Comparison of ENCODE assay signal across 22 cellular contexts in genomic region chr10:7102084-7102483, GRCh38.
A peak's percentile ranks its signal among the peaks of the same experiment; 100 is the strongest.
DNase-seq lines count a peak whose midpoint lies in the region; ATAC-seq, FAIRE-seq and TF ChIP-seq lines count a peak whose summit lies in the region.
"Had no signal": no experiment of that assay in that cellular context is flagged by ENCODE, and none has a peak within 500 bp of the region (broad histone marks: within the 10 kb centered on the region; RNA-seq: fewer than 3 reads in every experiment).

No MANE protein-coding gene starts in this region.

- H3K27me3 Mint-ChIP-seq in stimulated activated naive B cell treated with anti-CD40 and anti-IgM and Interleukin-4, amounts not matched to agents 10 μg/mL and 1 μg/mL and 100 μg/mL, for 72 hours = no peaks in the 10 kb centered on the region

- intact Hi-C loops in K562 (cut with micrococcal nuclease) (no loop called here), left cardiac atrium (cut with DNase I) (no loop called here), spleen (cut with DNase I; ENCODE audit: low total_unique reads) (no loop called here)

- peaks cover 7 to 10% of the 10 kb centered on the region in 2 donors for H3K4me1 Mint-ChIP-seq in stimulated activated naive B cell treated with anti-CD40 and anti-IgM and Interleukin-4, amounts not matched to agents 10 μg/mL and 1 μg/mL and 100 μg/mL, for 72 hours

- H3K36me3 ChIP-seq in BLaER1 = no peaks in the 10 kb centered on the region
- no peaks in the 10 kb centered on the region for H3K36me3 ChIP-seq in K562 (ENCODE audit: control insufficient read depth, insufficient read depth, low read length)
- H3K36me3 ChIP-seq in spleen = no peaks in the 10 kb centered on the region

- H3K9me1 ChIP-seq in K562 (ENCODE audit: control insufficient read depth, insufficient read depth, low read length) = no peaks in the 10 kb centered on the region

- no peak for TF ChIP-seq RAD21 in K562 (CRISPR knock-in tag; conservative IDR thresholded peaks at IDR 0.05 in 1 of 2, IDR thresholded peaks at IDR 0.05 in 1 of 2)

- no peaks in the 10 kb centered on the region for H3K79me2 ChIP-seq in K562 (ENCODE audit: control insufficient read depth, insufficient read depth, low read length)

- H3K9ac ChIP-seq in BLaER1 (peak overlapping the region; percentile 68), K562 (ENCODE audit: insufficient read depth in 1 of 2, low read depth in 2 of 2, low read length in 2 of 2) (no peak overlapping the region)

- H3K36me3 Mint-ChIP-seq in stimulated activated naive B cell treated with anti-CD40 and anti-IgM and Interleukin-4, amounts not matched to agents 10 μg/mL and 1 μg/mL and 100 μg/mL, for 72 hours = no peaks in the 10 kb centered on the region

- H3K4me3 ChIP-seq in BLaER1 = peak overlapping the region; percentile 56
- H3K4me3 ChIP-seq in K562 = no peak overlapping the region
- H3K4me3 ChIP-seq in spleen = no peak overlapping the region
- H3K4me3 ChIP-seq: GM12878 had no signal

- TF ChIP-seq POLR2A in K562 (conservative IDR thresholded peaks at IDR 0.05) = no peak
- TF ChIP-seq POLR2A in spleen (IDR thresholded peaks at IDR 0.05) = peak in 1 of 3 donors; percentile 7

- FAIRE-seq in K562 (lab: Jason Lieb, UNC) = peak; percentile 64
- FAIRE-seq: A204.1, GM12878, GM18507, HepG2 had no signal

- H3K4me3 Mint-ChIP-seq in stimulated activated naive B cell treated with anti-CD40 and anti-IgM and Interleukin-4, amounts not matched to agents 10 μg/mL and 1 μg/mL and 100 μg/mL, for 72 hours = no peak overlapping the region

- H3K9me3 Mint-ChIP-seq in stimulated activated naive B cell treated with anti-CD40 and anti-IgM and Interleukin-4, amounts not matched to agents 10 μg/mL and 1 μg/mL and 100 μg/mL, for 72 hours = peaks cover 0 to 4% of the 10 kb centered on the region in 2 donors

- TF ChIP-seq CTCF in K562 (IDR thresholded peaks at IDR 0.05 in 2 of 3, conservative IDR thresholded peaks at IDR 0.05 in 1 of 3; ENCODE audit: insufficient read depth in 2 of 3, low read depth in 1 of 3, low read length in 3 of 3) (no peak), spleen (IDR thresholded peaks at IDR 0.05 in 8 of 11, conservative IDR thresholded peaks at IDR 0.05 in 3 of 11) (no peak)

- H3K4me1 ChIP-seq in BLaER1 (peaks cover 61% of the 10 kb centered on the region), K562 (replicated peaks in 1 of 2; ENCODE audit: control insufficient read depth in 2 of 2, insufficient read depth in 2 of 2, low read length in 2 of 2) (peaks cover 0 to 6% of the 10 kb centered on the region in 2 experiments; a peak in 2 of 5 replicates), spleen (peaks cover 0 to 8% (median 0%) of the 10 kb centered on the region in 6 donors)

- H4K20me1 ChIP-seq in BLaER1 (no peaks in the 10 kb centered on the region), K562 (replicated peaks; ENCODE audit: control insufficient read depth, insufficient read depth, low read length) (no peaks in the 10 kb centered on the region)

- POLR2A ChIA-PET in K562 (lab: Yijun Ruan, JAX) = interaction anchor here (0.8 to 1.8 kb wide), 3 partner anchors 9 to 182 kb away, joined by 4 to 6 read pairs (median 5); no protein-coding TSS in a partner anchor

- WGBS in K562 (ENCODE audit: insufficient coverage, low coverage, missing lambda C conversion rate) = 40% methylated on average over 1 of the region's 1 CpG
- 32 to 78% (median 46%) methylated on average over 1 of the region's 1 CpG for WGBS in spleen, 5 donors

- H3K4me2 ChIP-seq in BLaER1 (peak overlapping the region; percentile 81), K562 (ENCODE audit: insufficient read depth, low read length) (no peak overlapping the region)

- no peak for ATAC-seq in K562
- peak; percentile 48 to 65 for ATAC-seq in left cardiac atrium
- ATAC-seq in stimulated activated naive B cell treated with anti-CD40 and anti-IgM and Interleukin-4, amounts not matched to agents 10 μg/mL and 1 μg/mL and 100 μg/mL, for 72 hours (replicated peaks) = no peak
- ATAC-seq in HG03521 (IDR thresholded peaks at IDR 0.05; ENCODE audit: unreplicated experiment) = no peak
- ATAC-seq: GM12878, HepG2, Panc1 had no signal

- CTCF ChIA-PET in K562 (lab: Yijun Ruan, JAX; ENCODE audit: low intra/inter-chr PET ratio) = no interaction called here

- no peaks in the 10 kb centered on the region for H3K27me3 ChIP-seq in BLaER1
- peaks cover 0 to 4% of the 10 kb centered on the region in 2 experiments; a peak in 1 of 5 replicates for H3K27me3 ChIP-seq in K562 (ENCODE audit: control insufficient read depth in 2 of 2, insufficient read depth in 2 of 2, low read length in 2 of 2)
- no peaks in the 10 kb centered on the region for H3K27me3 ChIP-seq in spleen (replicated peaks in 1 of 7)

- peaks cover 14% of the 10 kb centered on the region; the same call in 1 of the 2 replicates for H3K9me3 ChIP-seq in BLaER1
- H3K9me3 ChIP-seq in K562 (replicated peaks; ENCODE audit: control insufficient read depth, insufficient read depth, low read depth, low read length) = no peaks in the 10 kb centered on the region
- H3K9me3 ChIP-seq in spleen = no peaks in the 10 kb centered on the region

- H3K27ac Mint-ChIP-seq in stimulated activated naive B cell treated with anti-CD40 and anti-IgM and Interleukin-4, amounts not matched to agents 10 μg/mL and 1 μg/mL and 100 μg/mL, for 72 hours = no peak overlapping the region

- TF ChIP-seq EP300 in K562 (IDR thresholded peaks at IDR 0.05; ENCODE audit: low read length) = no peak

- H3K27ac ChIP-seq in BLaER1 = peak overlapping the region; percentile 74
- H3K27ac ChIP-seq in K562 (ENCODE audit: extremely low read depth, low read depth, low read length) = no peak overlapping the region
- H3K27ac ChIP-seq in spleen = peak overlapping the region in 6 of 8 donors; percentile 1 to 54 (median 38)

- no TSS peak for BruUV-seq in K562 (replicated peaks; lab: Mats Ljungman, UMichigan)

- in situ Hi-C loops in K562 (cut with MboI) = no loop called here

- H2AFZ ChIP-seq in K562 (ENCODE audit: low read depth, low read length) = 0 out of 2 replicates have a peak overlapping the region, but pooled peaks have one; percentile 50

- DNase-seq in K562 (ENCODE audit: extremely low read depth in 1 of 4, low spot score in 3 of 4) (no peak), left cardiac atrium (no peak), spleen (no peak), NCI-H524 (lab: John Stamatoyannopoulos, UW) (no peak), NCI-H1092 (lab: John Stamatoyannopoulos, UW) (no peak)
- DNase-seq in stimulated activated naive B cell treated with anti-CD40 and anti-IgM and Interleukin-4, amounts not matched to agents 10 μg/mL and 1 μg/mL and 100 μg/mL, for 72 hours = no peak
- DNase-seq: C1 segment of cervical spinal cord, DND-41, GDM1, GOT3, NCI-H1092 treated with DMSO at 0.1 percent for 48 hours, NCI-H2107, NCI-H2227 treated with DMSO at 0.1 percent for 48 hours, NCI-H524 treated with DMSO at 0.1 percent for 48 hours, SHP77 had no signal

TF ChIP-seq in K562, 482 proteins besides CTCF, POLR2A, EP300 and RAD21 (continues in another document):
- TF ChIP-seq AFF4 (CRISPR knock-in tag; IDR thresholded peaks at IDR 0.05) (no peak), KLF13 (tag; IDR thresholded peaks at IDR 0.05; ENCODE audit: borderline replicate concordance, low read depth) (no peak), ZC3H4 (CRISPR knock-in tag; IDR thresholded peaks at IDR 0.05; ENCODE audit: borderline replicate concordance) (no peak)

Comparison
In these comparisons a context has a peak if more than half of its experiments do, and no peak if none do; other contexts are left out.
1. ATAC-seq: peak in left cardiac atrium (2 of 2); none in K562 (single experiment), stimulated activated naive B cell treated with anti-CD40 and anti-IgM and Interleukin-4, amounts not matched to agents 10 μg/mL and 1 μg/mL and 100 μg/mL, for 72 hours (0 of 2) and HG03521 (single experiment).